8 cellular contexts compared by ENCODE assay signal in the genomic region with DNA sequence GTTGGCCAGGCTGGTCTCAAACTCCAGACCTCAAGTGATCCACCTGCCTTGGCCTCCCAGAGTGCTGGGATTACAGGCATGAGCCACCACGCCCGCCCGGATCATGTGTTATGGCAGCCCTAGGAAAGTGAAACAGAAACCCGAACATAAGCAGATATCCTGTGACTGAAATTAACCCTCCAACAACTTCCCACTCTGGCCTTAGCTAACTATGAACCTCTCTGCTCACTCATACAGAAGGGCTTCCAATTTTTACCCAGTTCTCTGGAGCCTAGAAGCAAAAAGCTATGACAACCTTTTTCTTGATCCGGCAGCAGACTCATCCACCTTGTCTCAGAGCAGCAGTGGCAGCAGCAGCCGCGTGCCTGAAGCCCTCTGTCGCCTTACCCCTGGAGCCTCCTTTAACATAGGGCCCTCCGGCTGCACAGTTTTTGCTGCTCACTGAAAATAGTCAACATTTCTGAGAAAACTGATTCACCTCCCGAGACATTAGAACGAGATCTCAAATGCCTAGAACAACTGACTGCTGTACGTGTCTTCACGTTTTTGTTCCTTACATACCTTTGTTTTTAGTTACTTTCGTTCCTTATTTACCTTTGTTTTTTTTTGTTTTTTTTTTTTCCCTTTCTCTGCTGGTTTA. TPM values are rescaled to one million over a fixed set of nuclear protein-coding genes. Genes with fewer than 3 reads are reported as not detected.
DNase-seq lines count a peak whose midpoint lies in the region; TF ChIP-seq lines count a peak whose summit lies in the region.

No MANE protein-coding gene starts in this region.

- peaks cover 31% of the 10 kb centered on the region for H3K4me1 ChIP-seq in mucosa of stomach (ENCODE audit: control insufficient read depth, insufficient read depth, low read length)
- no peaks in the 10 kb centered on the region for H3K4me1 ChIP-seq in testis

- TF ChIP-seq CTCF in CD14-positive monocyte (IDR thresholded peaks at IDR 0.05), result no peak
- no peak for TF ChIP-seq CTCF in testis (IDR thresholded peaks at IDR 0.05)

- peak overlapping the region; percentile 85 to 92 (median 88) for H3K27ac Mint-ChIP-seq in CD14-positive monocyte

- peak overlapping the region; percentile 31 for H3K9ac ChIP-seq in mucosa of stomach (ENCODE audit: low read length)

- WGBS in testis, 2 donors, result 77 to 90% methylated on average over 14 of the region's 14 CpGs

- H3K36me3 ChIP-seq in mucosa of stomach (ENCODE audit: control insufficient read depth, insufficient read depth, low read length), result no peaks in the 10 kb centered on the region
- no peaks in the 10 kb centered on the region for H3K36me3 ChIP-seq in testis (ENCODE audit: low read depth, missing control alignments)

- peaks cover 5 to 8% of the 10 kb centered on the region in 2 donors for H3K36me3 Mint-ChIP-seq in CD14-positive monocyte

- peak overlapping the region; percentile 59 to 62 for H3K4me3 Mint-ChIP-seq in CD14-positive monocyte

- intact Hi-C loops in CD14-positive monocyte (cut with micrococcal nuclease) (no loop called here), testis (cut with DNase I; ENCODE audit: low total_unique reads) (no loop called here)

- H3K27me3 ChIP-seq in mucosa of stomach (ENCODE audit: control insufficient read depth, insufficient read depth, low read length) (no peaks in the 10 kb centered on the region), testis (no peaks in the 10 kb centered on the region)

- DNase-seq in CD14-positive monocyte (ENCODE audit: low spot score), result peak; percentile 50
- peak; percentile 82 for DNase-seq in MV-4-11 (lab: John Stamatoyannopoulos, UW)
- DNase-seq in activated T-helper 9 cell treated with anti-CD3 and anti-CD28 coated beads, Interleukin-2, amount 50 U/mL, for 16 hours (ENCODE audit: low read depth), result peak; percentile 8
- DNase-seq in NK-92 (lab: John Stamatoyannopoulos, UW; ENCODE audit: unreplicated experiment), result no peak
- DNase-seq in testis, result no peak
- no peak for DNase-seq in SW 1271 (lab: John Stamatoyannopoulos, UW)
- DNase-seq in caudate nucleus (lab: John Stamatoyannopoulos, UW), result no peak

- peaks cover 0 to 7% (median 0%) of the 10 kb centered on the region in 7 donors for H3K9me3 Mint-ChIP-seq in CD14-positive monocyte

- H3K27me3 Mint-ChIP-seq in CD14-positive monocyte (ENCODE audit: low read depth in 3 of 3), result peaks cover 0 to 3% (median 0%) of the 10 kb centered on the region in 3 donors

- no peak for TF ChIP-seq POLR2A in testis (IDR thresholded peaks at IDR 0.05)

- H3K27ac ChIP-seq in testis (no peak overlapping the region), caudate nucleus (ENCODE audit: low read depth, low read length) (no peak overlapping the region)

- H3K4me3 ChIP-seq in mucosa of stomach (ENCODE audit: low read length), result no peak overlapping the region
- no peak overlapping the region for H3K4me3 ChIP-seq in testis

- no peaks in the 10 kb centered on the region for H3K9me3 ChIP-seq in mucosa of stomach (ENCODE audit: control insufficient read depth, low read length)
- no peaks in the 10 kb centered on the region for H3K9me3 ChIP-seq in testis

- H3K4me1 Mint-ChIP-seq in CD14-positive monocyte, result peaks cover 38% of the 10 kb centered on the region

RNA-seq across cellular contexts. Expression of a gene that starts 9.3 kb away (rescaled TPM):
- polyA plus RNA-seq in CD14-positive monocyte (100 to 1,000 TPM; 100 to 114 TPM), testis (ENCODE audit: insufficient read depth, low read depth, low replicate concordance) (44.1 TPM)
- 100 to 1,000 TPM in 1 of 2 donors, 10 to 100 TPM in 1; 78.9 to 137 TPM for total RNA-seq in testis

RNA-seq across cellular contexts. Expression of a gene that starts 18.8 kb away (rescaled TPM):
- polyA plus RNA-seq in CD14-positive monocyte, result 1 to 10 TPM; 4.1 to 4.3 TPM
- total RNA-seq in testis, result 10 to 100 TPM; 52.3 to 62.7 TPM
- 52.3 TPM for polyA plus RNA-seq in testis (ENCODE audit: insufficient read depth, low read depth, low replicate concordance)

RNA-seq across cellular contexts. Expression of a gene that starts 55.7 kb away (rescaled TPM):
- polyA plus RNA-seq in CD14-positive monocyte (under 1 TPM; 0.32 to 0.40 TPM), testis (ENCODE audit: insufficient read depth, low read depth, low replicate concordance) (6.9 TPM)
- 10 to 100 TPM in 1 of 2 donors, 1 to 10 TPM in 1; 2.8 to 10.7 TPM for total RNA-seq in testis

Comparison
In these comparisons a context has a peak if more than half of its experiments do, and no peak if none do; other contexts are left out.
1. DNase-seq: peak in CD14-positive monocyte (single experiment), MV-4-11 (single experiment) and activated T-helper 9 cell treated with anti-CD3 and anti-CD28 coated beads, Interleukin-2, amount 50 U/mL, for 16 hours (single experiment); none in NK-92 (single experiment), testis (single experiment), SW 1271 (0 of 2) and caudate nucleus (0 of 61).
2. RNA of a gene that starts 18.8 kb away (polyA plus RNA-seq): 52.3 TPM in testis (single experiment); 4.1 to 4.3 TPM in CD14-positive monocyte; every median in the first group is over 10 times any median in the second.